In the genomic region with DNA sequence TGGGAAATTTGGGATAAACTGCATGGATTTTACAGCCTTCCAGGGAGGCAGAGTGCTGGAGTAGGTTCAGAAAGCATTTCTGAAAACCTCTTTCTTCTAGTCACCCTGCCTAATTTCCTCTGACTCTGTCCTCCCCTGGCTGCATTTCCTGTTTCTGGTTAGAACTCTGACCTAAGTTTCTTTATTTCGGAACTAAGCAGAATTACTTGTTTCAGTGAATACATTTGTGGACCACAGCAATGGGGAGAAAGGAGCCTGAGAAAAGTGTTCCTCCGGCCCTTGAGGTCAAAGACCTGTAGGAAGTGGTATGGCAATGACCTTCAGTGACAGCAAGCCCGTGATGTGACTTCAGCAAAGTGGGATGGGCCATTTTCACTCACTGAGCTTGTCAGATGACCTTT, we compare ENCODE assay signal across 10 cellular contexts.
DNase-seq lines count a peak whose midpoint lies in the region; ATAC-seq and TF ChIP-seq lines count a peak whose summit lies in the region.
"Had no signal": no experiment of that assay in that cellular context is flagged by ENCODE, and none has a peak within 500 bp of the region (broad histone marks: within the 10 kb centered on the region; RNA-seq: fewer than 3 reads in every experiment).

No MANE protein-coding gene starts in this region.

- no peaks in the 10 kb centered on the region for H3K27me3 ChIP-seq in PC-3 (ENCODE audit: low read length)

- H3K9me3 ChIP-seq in PC-3 (ENCODE audit: low read length), result no peaks in the 10 kb centered on the region
- H3K9me3 ChIP-seq: thoracic aorta had no signal

- TF ChIP-seq CTCF in HFFc6 (IDR thresholded peaks at IDR 0.05) (no peak), PC-3 (conservative IDR thresholded peaks at IDR 0.05; ENCODE audit: low read depth, low read length) (no peak)

- POLR2A ChIA-PET in PC-3 (lab: Charles Lee; ENCODE audit: unreplicated experiment), result interaction anchor here (0.6 kb wide), 1 partner anchor 41 kb away, joined by 3 read pairs; no protein-coding TSS in a partner anchor

- peak overlapping the region; percentile 39 for H3K27ac ChIP-seq in PC-3 (ENCODE audit: low read length)
- H3K27ac ChIP-seq: thoracic aorta had no signal

- H3K27me3 Mint-ChIP-seq in HFFc6 (ENCODE audit: insufficient read depth), result no peaks in the 10 kb centered on the region; the same call in 1 of the 2 replicates

- H2AFZ ChIP-seq in PC-3 (ENCODE audit: low read length), result no peak overlapping the region

- no peak for DNase-seq in HFFc6
- DNase-seq in PC-3, result peak; percentile 11
- peak; percentile 21 for DNase-seq in myocyte (ENCODE audit: low read depth)
- no peak for DNase-seq in germinal center (ENCODE audit: low spot score)
- DNase-seq in D341Med (ENCODE audit: low spot score), result no peak
- DNase-seq in SK-N-DZ (ENCODE audit: low spot score), result no peak
- DNase-seq: nephron progenitor cell had no signal

- peak overlapping the region; percentile 60; the same call in 1 of the 2 replicates for H3K27ac Mint-ChIP-seq in HFFc6
- H3K27ac Mint-ChIP-seq: nephron progenitor cell had no signal

- no peaks in the 10 kb centered on the region for H4K20me1 ChIP-seq in PC-3 (ENCODE audit: low read length)

- H3K36me3 ChIP-seq in PC-3 (ENCODE audit: low read depth, low read length), result no peaks in the 10 kb centered on the region
- H3K36me3 ChIP-seq: thoracic aorta had no signal

- H3K4me3 ChIP-seq in PC-3 (ENCODE audit: low read length), result no peak overlapping the region
- H3K4me3 ChIP-seq: thoracic aorta had no signal

- no peak overlapping the region for H3K9ac ChIP-seq in PC-3 (ENCODE audit: low read length)

- intact Hi-C loops in PC-3 (cut with micrococcal nuclease), result no loop called here

- CTCF ChIA-PET in PC-3 (lab: Charles Lee), result interaction anchor here (0.7 kb wide), 1 partner anchor 10 kb away, joined by 3 read pairs; no protein-coding TSS in a partner anchor

- no TSS peak for BruUV-seq in PC-3 (replicated peaks; lab: Mats Ljungman, UMichigan)

- peak; percentile 61 for ATAC-seq in GM18502 (IDR thresholded peaks at IDR 0.05; ENCODE audit: poor library complexity, unreplicated experiment)
- ATAC-seq in PC-3, result no peak
- ATAC-seq in HG03521 (IDR thresholded peaks at IDR 0.05; ENCODE audit: unreplicated experiment), result no peak

- no peaks in the 10 kb centered on the region for H3K9me3 Mint-ChIP-seq in HFFc6
- H3K9me3 Mint-ChIP-seq: nephron progenitor cell had no signal

- no peaks in the 10 kb centered on the region for H3K36me3 Mint-ChIP-seq in HFFc6 (ENCODE audit: low read depth)

- no peak overlapping the region for H3K4me2 ChIP-seq in PC-3 (ENCODE audit: low read length)

- no peaks in the 10 kb centered on the region for H3K9me2 ChIP-seq in PC-3 (replicated peaks; ENCODE audit: low read length)

- peaks cover 50% of the 10 kb centered on the region for H3K4me1 ChIP-seq in PC-3 (ENCODE audit: insufficient read depth, low read length)

- H3K4me3 Mint-ChIP-seq in HFFc6, result peak overlapping the region; percentile 2; the same call in 1 of the 2 replicates
- H3K4me3 Mint-ChIP-seq: nephron progenitor cell had no signal

- H3K4me1 Mint-ChIP-seq in HFFc6 (ENCODE audit: low read depth), result peaks cover 83% of the 10 kb centered on the region

- no peaks in the 10 kb centered on the region for H3F3A ChIP-seq in PC-3 (ENCODE audit: low read length, unreplicated experiment)

- no peaks in the 10 kb centered on the region for H3K79me2 ChIP-seq in PC-3 (ENCODE audit: low read length)

Comparison
In these comparisons a context has a peak if more than half of its experiments do, and no peak if none do; other contexts are left out.
1. DNase-seq: peak in PC-3 (single experiment) and myocyte (single experiment); none in HFFc6 (single experiment), germinal center (single experiment), D341Med (single experiment) and SK-N-DZ (single experiment).